Comparison of ENCODE assay signal across 8 cellular contexts in the genomic region with DNA sequence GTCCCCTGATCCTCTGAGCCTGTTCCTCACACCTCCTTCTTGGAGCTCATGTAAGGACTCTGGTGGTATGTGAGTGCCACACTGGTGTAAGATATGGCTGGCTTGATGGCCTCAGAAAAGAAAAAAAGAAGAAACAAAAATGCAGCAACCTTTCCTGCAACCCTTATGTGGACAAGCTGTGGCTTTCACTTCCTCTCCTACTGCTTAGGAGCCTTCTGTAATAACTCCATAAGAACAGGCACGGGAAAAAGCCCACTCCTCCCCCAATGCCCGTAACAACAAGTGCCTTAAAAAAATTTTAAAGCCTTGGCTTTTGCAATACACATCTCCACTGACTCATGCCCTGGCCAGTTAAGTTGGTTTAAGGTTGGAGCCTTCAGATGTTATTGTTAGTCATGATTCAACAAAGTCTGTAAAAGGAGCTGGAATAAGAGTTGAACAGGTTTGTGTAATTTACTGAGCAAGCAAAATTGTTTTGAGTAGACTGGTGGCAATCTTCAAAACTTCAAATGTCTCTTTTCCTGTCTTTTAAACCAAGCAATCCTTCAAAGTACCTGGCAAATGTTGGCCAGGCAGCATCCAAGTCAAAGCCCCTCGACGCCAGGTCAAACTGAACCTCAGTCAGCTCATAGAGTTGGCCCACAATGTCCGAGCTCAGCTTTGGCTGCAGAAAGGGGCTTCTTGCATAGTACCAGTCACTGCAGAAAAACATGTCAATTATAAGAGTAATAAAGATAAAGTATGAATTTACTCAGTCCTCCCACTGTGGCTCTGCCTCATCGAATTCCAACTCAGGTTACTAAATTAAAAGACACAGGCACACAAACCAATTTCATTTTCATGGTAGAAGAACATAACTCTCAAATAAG. TPM values are rescaled to one million over a fixed set of nuclear protein-coding genes. Genes with fewer than 3 reads are reported as not detected.
DNase-seq lines count a peak whose midpoint lies in the region; ATAC-seq and TF ChIP-seq lines count a peak whose summit lies in the region.

No MANE protein-coding gene starts in this region.

- no peak overlapping the region for H2AK5ac ChIP-seq in neuronal stem cell (ENCODE audit: low read depth, low read length)

- no peaks in the 10 kb centered on the region for H3K9me3 Mint-ChIP-seq in natural killer cell treated with Interleukin-12 subunit alpha and Interleukin-12 subunit beta and Interleukin-15 and Interleukin-18, amount 100 ng/mL, for 72 hours
- no peaks in the 10 kb centered on the region for H3K9me3 Mint-ChIP-seq in natural killer cell
- no peaks in the 10 kb centered on the region for H3K9me3 Mint-ChIP-seq in T-cell
- H3K9me3 Mint-ChIP-seq in GM23338: no peaks in the 10 kb centered on the region

- H2AFZ ChIP-seq in neuronal stem cell (ENCODE audit: low read length) (no peak overlapping the region), GM23338 (no peak overlapping the region)

- no peaks in the 10 kb centered on the region for H3F3A ChIP-seq in GM23338 (replicated peaks; ENCODE audit: low read depth)

- H3K4me2 ChIP-seq in neuronal stem cell (ENCODE audit: insufficient read depth, low read length, poor library complexity, severe bottlenecking) (no peak overlapping the region), GM23338 (no peak overlapping the region)

- H3K27me3 ChIP-seq in neuronal stem cell (ENCODE audit: control insufficient read depth in 3 of 3, insufficient read depth in 3 of 3, low read depth in 1 of 3, low read length in 3 of 3) (no peaks in the 10 kb centered on the region), GM23338 (ENCODE audit: insufficient read depth) (no peaks in the 10 kb centered on the region)

- intact Hi-C loops in natural killer cell (cut with micrococcal nuclease): no loop called here

- peak; percentile 68 to 72 for ATAC-seq in natural killer cell treated with Interleukin-12 subunit alpha and Interleukin-12 subunit beta and Interleukin-15 and Interleukin-18, amount 100 ng/mL, for 72 hours
- ATAC-seq in natural killer cell: no peak
- ATAC-seq in T-cell (replicated peaks in 1 of 4): no peak
- no peak for ATAC-seq in GM23338

- H3K9me3 ChIP-seq in neuronal stem cell (replicated peaks in 1 of 2; ENCODE audit: control insufficient read depth in 2 of 2, insufficient read depth in 1 of 2, low read depth in 1 of 2, low read length in 2 of 2): no peaks in the 10 kb centered on the region

- no CpG with 5 or more reads among the region's 6 CpGs for WGBS in neuronal stem cell (ENCODE audit: extremely low coverage in 2 of 2, insufficient read length in 2 of 2, insufficient replicate concordance in 1 of 2), 2 donors

- H3K18ac ChIP-seq in neuronal stem cell (ENCODE audit: low read length): no peak overlapping the region

- CTCF ChIA-PET in T-cell (lab: Charles Lee): interaction anchor here (0.8 to 1.1 kb wide), 2 partner anchors 33 to 106 kb away, joined by 3 read pairs; no protein-coding TSS in a partner anchor

- no peak overlapping the region for H3K14ac ChIP-seq in neuronal stem cell (ENCODE audit: low read length)

- H3K4me3 ChIP-seq in neuronal stem cell (ENCODE audit: low read length in 2 of 2): no peak overlapping the region
- H3K4me3 ChIP-seq in GM23338: no peak overlapping the region

- no peaks in the 10 kb centered on the region for H3K27me3 Mint-ChIP-seq in natural killer cell treated with Interleukin-12 subunit alpha and Interleukin-12 subunit beta and Interleukin-15 and Interleukin-18, amount 100 ng/mL, for 72 hours
- H3K27me3 Mint-ChIP-seq in natural killer cell (ENCODE audit: low read depth in 2 of 2) (no peaks in the 10 kb centered on the region), T-cell (no peaks in the 10 kb centered on the region), GM23338 (ENCODE audit: insufficient read depth, low read depth, poor library complexity) (peaks cover 2% of the 10 kb centered on the region)

- peaks cover 43 to 74% of the 10 kb centered on the region in 2 donors for H3K4me1 Mint-ChIP-seq in natural killer cell treated with Interleukin-12 subunit alpha and Interleukin-12 subunit beta and Interleukin-15 and Interleukin-18, amount 100 ng/mL, for 72 hours (ENCODE audit: low read depth in 2 of 2)
- H3K4me1 Mint-ChIP-seq in natural killer cell: peaks cover 29 to 55% of the 10 kb centered on the region in 2 donors
- peaks cover 40 to 75% (median 69%) of the 10 kb centered on the region in 3 donors for H3K4me1 Mint-ChIP-seq in T-cell
- H3K4me1 Mint-ChIP-seq in GM23338: no peaks in the 10 kb centered on the region; the same call in 2 of the 3 replicates

- no peak overlapping the region for H4K91ac ChIP-seq in neuronal stem cell (ENCODE audit: low read depth, low read length, poor library complexity)

- no peak overlapping the region for H2BK120ac ChIP-seq in neuronal stem cell (ENCODE audit: low read depth, low read length)

- TF ChIP-seq CTCF in natural killer cell (IDR thresholded peaks at IDR 0.05) (no peak), GM23338 (conservative IDR thresholded peaks at IDR 0.05; ENCODE audit: low read depth in 2 of 2) (no peak)

- H3K4ac ChIP-seq in neuronal stem cell (ENCODE audit: low read length): no peak overlapping the region

- DNase-seq in natural killer cell treated with Interleukin-12 subunit alpha and Interleukin-12 subunit beta and Interleukin-15 and Interleukin-18, amount 100 ng/mL, for 72 hours (ENCODE audit: low spot score): no peak
- DNase-seq in natural killer cell: no peak
- peak in 1 of 34 experiments; percentile 29 for DNase-seq in T-cell
- DNase-seq in hepatic stellate cell (ENCODE audit: low spot score): peak; percentile 86
- DNase-seq in neuronal stem cell (ENCODE audit: low spot score): no peak
- no peak for DNase-seq in cerebellar nuclear complex (lab: John Stamatoyannopoulos, UW)
- DNase-seq in GM23338 (ENCODE audit: low spot score): no peak
- DNase-seq in NCI-H446 treated with DMSO at 0.1 percent for 48 hours (lab: John Stamatoyannopoulos, UW): no peak

- H3K79me1 ChIP-seq in neuronal stem cell (ENCODE audit: low read depth, low read length): no peaks in the 10 kb centered on the region

- no peaks in the 10 kb centered on the region; the same call in 1 of the 2 replicates for H4K20me1 ChIP-seq in GM23338 (replicated peaks; ENCODE audit: insufficient read depth)

- H3K4me1 ChIP-seq in neuronal stem cell (ENCODE audit: control insufficient read depth in 2 of 2, insufficient read depth in 1 of 2, low read depth in 1 of 2, low read length in 2 of 2) (peaks cover 0 to 4% of the 10 kb centered on the region in 2 donors), GM23338 (ENCODE audit: insufficient read depth) (no peaks in the 10 kb centered on the region)

- no peak overlapping the region for H2BK5ac ChIP-seq in neuronal stem cell (ENCODE audit: low read length)

- H4K8ac ChIP-seq in neuronal stem cell (ENCODE audit: low read depth, low read length): no peak overlapping the region

- H2BK12ac ChIP-seq in neuronal stem cell (ENCODE audit: low read length): no peak overlapping the region

- H3K27ac ChIP-seq in neuronal stem cell (replicated peaks; ENCODE audit: low read length): no peak overlapping the region
- H3K27ac ChIP-seq in GM23338 (ENCODE audit: low read depth): no peak overlapping the region

- POLR2A ChIA-PET in T-cell (lab: Charles Lee): interaction anchor here in 1 of 2 donors (0.8 kb wide), 1 partner anchor 11 kb away, joined by 5 read pairs; no protein-coding TSS in a partner anchor

- no peak overlapping the region for H2BK15ac ChIP-seq in neuronal stem cell (ENCODE audit: low read length)

- H3K4me3 Mint-ChIP-seq in natural killer cell treated with Interleukin-12 subunit alpha and Interleukin-12 subunit beta and Interleukin-15 and Interleukin-18, amount 100 ng/mL, for 72 hours: peak overlapping the region; percentile 71
- H3K4me3 Mint-ChIP-seq in natural killer cell (no peak overlapping the region), T-cell (no peak overlapping the region), GM23338 (no peak overlapping the region)

- no peak overlapping the region for H3K9ac ChIP-seq in neuronal stem cell (ENCODE audit: low read depth, low read length, poor library complexity)

- H3K36me3 Mint-ChIP-seq in natural killer cell treated with Interleukin-12 subunit alpha and Interleukin-12 subunit beta and Interleukin-15 and Interleukin-18, amount 100 ng/mL, for 72 hours: peaks cover 29% of the 10 kb centered on the region
- H3K36me3 Mint-ChIP-seq in natural killer cell (peaks cover 30% of the 10 kb centered on the region), T-cell (peaks cover 77% of the 10 kb centered on the region), GM23338 (ENCODE audit: low read depth) (peaks cover 27% of the 10 kb centered on the region)

- peaks cover 22 to 88% of the 10 kb centered on the region in 2 donors for H3K36me3 ChIP-seq in neuronal stem cell (replicated peaks in 1 of 2; ENCODE audit: control insufficient read depth in 2 of 2, insufficient read depth in 2 of 2, low read length in 2 of 2)
- peaks cover 17% of the 10 kb centered on the region for H3K36me3 ChIP-seq in GM23338 (ENCODE audit: insufficient read depth)

- no peaks in the 10 kb centered on the region for H3K79me2 ChIP-seq in GM23338 (replicated peaks; ENCODE audit: insufficient read depth)

- peak overlapping the region; percentile 73 to 81 for H3K27ac Mint-ChIP-seq in natural killer cell treated with Interleukin-12 subunit alpha and Interleukin-12 subunit beta and Interleukin-15 and Interleukin-18, amount 100 ng/mL, for 72 hours
- H3K27ac Mint-ChIP-seq in natural killer cell (peak overlapping the region in 1 of 2 donors; percentile 54), T-cell (peak overlapping the region; percentile 84 to 92), GM23338 (no peak overlapping the region)

- H3K23ac ChIP-seq in neuronal stem cell (ENCODE audit: low read depth, low read length, poor library complexity): no peak overlapping the region

- no peaks in the 10 kb centered on the region for H3K9me2 ChIP-seq in GM23338 (ENCODE audit: insufficient read depth)

RNA-seq across cellular contexts. Expression of a gene that starts 22.9 kb away (rescaled TPM):
- 10 to 100 TPM; 14.6 to 30.3 TPM for total RNA-seq in natural killer cell treated with Interleukin-12 subunit alpha and Interleukin-12 subunit beta and Interleukin-15 and Interleukin-18, amount 100 ng/mL, for 72 hours
- total RNA-seq in natural killer cell: 10 to 100 TPM; 23.0 to 28.4 (median 27.5) TPM
- 10 to 100 TPM; 24.6 to 46.3 (median 35.0) TPM for total RNA-seq in T-cell
- polyA plus RNA-seq in neuronal stem cell (2013, experiment 1 of 2): 4.6 TPM
- 4.7 TPM for polyA plus RNA-seq in neuronal stem cell (2013, experiment 2 of 2)
- total RNA-seq in GM23338 (2014; rRNA removed; shearing (Covaris generic)): 17.2 and 19.1 TPM in 2 replicates
- polyA plus RNA-seq in GM23338 (2016; fragmentation: Nextera tagmentation; extraction: Ambion mirVana): 3.8 and 4.5 TPM in 2 replicates

RNA-seq across cellular contexts. Expression of a gene that starts 29.5 kb away (rescaled TPM):
- 1 to 10 TPM; 4.0 to 5.3 TPM for total RNA-seq in natural killer cell treated with Interleukin-12 subunit alpha and Interleukin-12 subunit beta and Interleukin-15 and Interleukin-18, amount 100 ng/mL, for 72 hours
- 1 to 10 TPM in 2 of 3 donors, under 1 TPM in 1; 0.95 to 2.1 (median 1.7) TPM for total RNA-seq in natural killer cell
- 10 to 100 TPM in 1 of 5 donors, 1 to 10 TPM in 4; 2.0 to 14.7 (median 3.7) TPM for total RNA-seq in T-cell
- polyA plus RNA-seq in neuronal stem cell (2013, experiment 1 of 2): not detected
- not detected for polyA plus RNA-seq in neuronal stem cell (2013, experiment 2 of 2)
- total RNA-seq in GM23338 (2014; rRNA removed; shearing (Covaris generic)): not detected in 2 replicates
- polyA plus RNA-seq in GM23338 (2016; fragmentation: Nextera tagmentation; extraction: Ambion mirVana): 0.10 and 0.24 TPM in 2 replicates

RNA-seq across cellular contexts. Expression of a gene that starts 54.5 kb away (rescaled TPM):
- not detected for total RNA-seq in natural killer cell treated with Interleukin-12 subunit alpha and Interleukin-12 subunit beta and Interleukin-15 and Interleukin-18, amount 100 ng/mL, for 72 hours
- total RNA-seq in natural killer cell (under 1 TPM in 1 of 3 donors, not detected in 2; 0.21 TPM), T-cell (under 1 TPM in 2 of 5 donors, not detected in 3; 0.08 to 0.28 TPM)
- polyA plus RNA-seq in neuronal stem cell (2013, experiment 1 of 2): not detected
- not detected for polyA plus RNA-seq in neuronal stem cell (2013, experiment 2 of 2)
- total RNA-seq in GM23338 (2014; rRNA removed; shearing (Covaris generic)): not detected in 2 replicates
- not detected in 2 replicates for polyA plus RNA-seq in GM23338 (2016; fragmentation: Nextera tagmentation; extraction: Ambion mirVana)

Comparison
In these comparisons a context has a peak if more than half of its experiments do, and no peak if none do; other contexts are left out.
1. ATAC-seq: peak in natural killer cell treated with Interleukin-12 subunit alpha and Interleukin-12 subunit beta and Interleukin-15 and Interleukin-18, amount 100 ng/mL, for 72 hours (2 of 2); none in natural killer cell (0 of 3), T-cell (0 of 4) and GM23338 (single experiment).